32 cellular contexts compared by ENCODE assay signal in the genomic region with DNA sequence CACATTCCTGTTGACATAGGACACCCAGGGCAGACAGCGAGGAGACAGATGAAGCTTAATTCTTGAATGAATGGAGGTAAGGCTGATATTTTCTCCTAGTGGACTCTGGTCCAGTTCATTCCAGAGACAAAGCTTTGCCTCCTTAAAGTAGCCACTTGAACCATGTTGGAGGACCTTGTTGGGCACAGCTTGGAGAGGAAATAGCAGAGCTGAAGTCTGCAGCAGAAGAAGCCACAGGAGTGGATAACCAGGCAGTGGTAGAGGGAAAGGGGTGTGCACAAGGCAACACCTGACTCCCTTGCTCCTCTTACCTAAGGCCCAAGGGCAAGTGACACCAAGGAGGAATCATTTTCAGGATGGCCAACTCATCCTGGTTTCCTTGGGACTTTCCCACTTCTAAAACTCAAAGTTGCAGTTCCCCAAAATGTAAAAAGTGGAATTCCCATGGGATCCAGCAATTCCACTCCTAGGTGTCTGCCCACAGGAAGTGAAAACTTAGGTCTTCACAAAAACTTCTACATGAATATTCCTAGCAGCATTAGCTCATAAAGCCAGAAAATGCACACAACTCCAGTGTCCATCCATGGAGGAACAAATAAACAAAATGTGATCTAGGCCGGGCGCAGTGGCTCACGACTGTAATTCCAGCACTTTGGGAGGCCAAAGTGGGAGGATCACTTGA. TPM values are rescaled to one million over a fixed set of nuclear protein-coding genes. Genes with fewer than 3 reads are reported as not detected.
"Had no signal": no experiment of that assay in that cellular context is flagged by ENCODE, and none has a peak within 500 bp of the region (broad histone marks: within the 10 kb centered on the region; RNA-seq: fewer than 3 reads in every experiment).

No MANE protein-coding gene starts in this region.

- H3K27me3 ChIP-seq: brain microvascular endothelial cell, esophagus muscularis mucosa, foreskin keratinocyte, gastrocnemius medialis, heart left ventricle had no signal

- H3K9me3 ChIP-seq: gastrocnemius medialis had no signal

- DNase-seq: activated B cell treated with CpG ODN at 0.5 μM for 24 hours; activated CD4-positive, alpha-beta T cell treated with anti-CD3 and anti-CD28 coated beads for 48 hours; activated CD4-positive, alpha-beta T cell treated with anti-CD3 and anti-CD28 coated beads, Interleukin-2, amount 50 U/mL, for 1 hour; activated CD4-positive, alpha-beta T cell treated with anti-CD3 and anti-CD28 coated beads, Interleukin-2, amount 50 U/mL, for 48 hours; activated CD8-positive, alpha-beta memory T cell treated with anti-CD3 and anti-CD28 coated beads for 24 hours; activated CD8-positive, alpha-beta T cell treated with anti-CD3 and anti-CD28 coated beads for 36 hours; activated effector memory CD4-positive, alpha-beta T cell treated with Interleukin-2 at 50 U/mL for 16 hours; activated gamma-delta T cell treated with Interleukin-2 at 50 U/mL for 16 hours; activated naive CD4-positive, alpha-beta T cell treated with anti-CD3 and anti-CD28 coated beads, Interleukin-2, amount 50 U/mL, for 16 hours; activated naive CD4-positive, alpha-beta T cell treated with Interleukin-2 at 50 U/mL for 16 hours; activated T-cell treated with anti-CD3 and anti-CD28 coated beads, Interleukin-2, amount 50 U/mL, for 4 hours; amniotic stem cell; anterior cingulate cortex; brain microvascular endothelial cell; caudate nucleus; cortex of kidney; dermis blood vessel endothelial cell; effector CD4-positive, alpha-beta T cell; effector memory CD8-positive, alpha-beta T cell; erythroblast; foreskin keratinocyte; gastrocnemius medialis; glutamatergic neuron; heart left ventricle; T-helper 17 cell; T1000; WERI-Rb-1 had no signal

- H3K4me3 ChIP-seq: esophagus muscularis mucosa, gastrocnemius medialis, heart left ventricle had no signal

- H3K4me1 ChIP-seq: esophagus muscularis mucosa, foreskin keratinocyte, gastrocnemius medialis had no signal

- H3K36me3 ChIP-seq: brain microvascular endothelial cell, esophagus muscularis mucosa, gastrocnemius medialis, heart left ventricle, WERI-Rb-1 had no signal

- H3K27ac ChIP-seq: brain microvascular endothelial cell, esophagus muscularis mucosa, foreskin keratinocyte, gastrocnemius medialis, heart left ventricle, WERI-Rb-1 had no signal

- FAIRE-seq: astrocyte, colon had no signal

RNA-seq across cellular contexts. Expression of a gene that starts 18.6 kb away (rescaled TPM):
- total RNA-seq: activated B cell treated with CpG ODN at 0.5 μM for 24 hours; activated CD8-positive, alpha-beta T cell treated with anti-CD3 and anti-CD28 coated beads for 36 hours; activated T-cell treated with anti-CD3 and anti-CD28 coated beads, Interleukin-2, amount 50 U/mL, for 4 hours; activated T-helper 17 cell treated with anti-CD3 and anti-CD28 coated beads, Interleukin-2, amount 50 U/mL, for 72 hours; astrocyte; dermis blood vessel endothelial cell; foreskin keratinocyte; gastrocnemius medialis; heart left ventricle; T-helper 17 cell had no signal
- polyA plus RNA-seq: adipose tissue, foreskin keratinocyte, heart left ventricle had no signal
